Comparison of ENCODE assay signal across 8 cellular contexts in the genomic region with DNA sequence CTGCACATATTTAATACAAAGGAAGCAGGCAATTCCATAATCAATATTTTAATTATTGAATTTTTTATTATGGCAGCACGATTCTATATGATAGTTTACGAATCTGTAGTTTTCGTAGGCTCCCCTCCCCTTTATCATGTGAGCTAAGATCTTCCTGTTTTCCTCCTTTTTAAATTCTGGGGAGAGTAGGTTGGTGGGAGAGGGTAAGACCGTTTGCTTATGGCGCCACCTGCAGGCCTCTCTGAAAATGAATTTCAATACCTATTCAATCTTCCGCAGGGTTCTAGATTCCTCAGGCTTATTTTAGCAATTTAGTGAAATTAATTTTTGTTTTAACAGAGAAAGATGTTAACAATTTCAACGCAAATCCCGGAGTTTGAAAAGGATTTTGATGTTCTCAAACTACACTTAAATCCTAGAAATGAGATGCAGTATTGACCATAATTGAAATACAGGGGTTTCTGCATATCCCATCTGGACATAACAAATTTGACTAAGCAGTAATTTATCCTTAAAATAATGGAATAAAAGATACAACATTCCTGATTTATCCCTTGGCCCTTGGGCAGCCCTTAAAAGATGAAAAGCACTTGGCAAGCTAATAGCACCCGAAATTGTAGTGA. TPM values are rescaled to one million over a fixed set of nuclear protein-coding genes. Genes with fewer than 3 reads are reported as not detected.
A peak's percentile ranks its signal among the peaks of the same experiment; 100 is the strongest.
DNase-seq lines count a peak whose midpoint lies in the region; ATAC-seq and TF ChIP-seq lines count a peak whose summit lies in the region.

No MANE protein-coding gene starts in this region.

- H3K4me3 ChIP-seq in HL-60 (replicated peaks; ENCODE audit: insufficient read depth, low read length), result no peak overlapping the region
- H3K4me3 ChIP-seq in astrocyte of the cerebellum (ENCODE audit: low read depth, low read length), result no peak overlapping the region

- in situ Hi-C loops in Caki2 (cut with HindIII; ENCODE audit: low pct_unique_long_range_greater_than_20kb, low sequenced_read_pairs) (no loop called here), astrocyte of the cerebellum (cut with HindIII; ENCODE audit: low sequenced_read_pairs) (loop anchor here (25.0 kb wide), 1 partner anchor 394 kb away; no protein-coding TSS in a partner anchor)

- peaks cover 18% of the 10 kb centered on the region for H3K27me3 ChIP-seq in HL-60 (ENCODE audit: insufficient read depth, poor library complexity, severe bottlenecking)

- DNase-seq in Caki2 (ENCODE audit: low read depth) (peak; percentile 33), HL-60 (ENCODE audit: low read depth in 1 of 2, low spot score in 1 of 2) (peak; percentile 21 to 32), NOMO-1 treated with dmso at 0.1 percent for 144 hours (lab: John Stamatoyannopoulos, UW; ENCODE audit: unreplicated experiment) (peak; percentile 1), astrocyte of the cerebellum (ENCODE audit: low read depth) (no peak), islet precursor cell (peak; percentile 73), superior temporal gyrus (ENCODE audit: extremely low spot score) (peak; percentile 63), ecto neural progenitor cell (ENCODE audit: low spot score) (no peak)

- TF ChIP-seq CTCF in HL-60 (IDR thresholded peaks at IDR 0.05; ENCODE audit: insufficient read depth, low read length) (peak; percentile 19), astrocyte of the cerebellum (IDR thresholded peaks at IDR 0.05; ENCODE audit: low read depth, low read length, missing control alignments) (peak; percentile 68)

- ATAC-seq in GM19023 (IDR thresholded peaks at IDR 0.05; ENCODE audit: unreplicated experiment), result no peak

- H3K27ac ChIP-seq in HL-60 (replicated peaks), result no peak overlapping the region

RNA-seq across cellular contexts. Expression of a gene that starts 12.8 kb away (rescaled TPM):
- 2.9 TPM in 1 of 2 replicates, not detected in the other for total RNA-seq in Caki2 (2014; rRNA removed; shearing (Covaris generic); ENCODE audit: low replicate concordance)

Comparison
In these comparisons a context has a peak if more than half of its experiments do, and no peak if none do; other contexts are left out.
1. DNase-seq: peak in Caki2 (single experiment), HL-60 (2 of 2), NOMO-1 treated with dmso at 0.1 percent for 144 hours (single experiment), islet precursor cell (single experiment) and superior temporal gyrus (single experiment); none in astrocyte of the cerebellum (single experiment) and ecto neural progenitor cell (single experiment).